17 cellular contexts compared by ENCODE assay signal in the genomic region with DNA sequence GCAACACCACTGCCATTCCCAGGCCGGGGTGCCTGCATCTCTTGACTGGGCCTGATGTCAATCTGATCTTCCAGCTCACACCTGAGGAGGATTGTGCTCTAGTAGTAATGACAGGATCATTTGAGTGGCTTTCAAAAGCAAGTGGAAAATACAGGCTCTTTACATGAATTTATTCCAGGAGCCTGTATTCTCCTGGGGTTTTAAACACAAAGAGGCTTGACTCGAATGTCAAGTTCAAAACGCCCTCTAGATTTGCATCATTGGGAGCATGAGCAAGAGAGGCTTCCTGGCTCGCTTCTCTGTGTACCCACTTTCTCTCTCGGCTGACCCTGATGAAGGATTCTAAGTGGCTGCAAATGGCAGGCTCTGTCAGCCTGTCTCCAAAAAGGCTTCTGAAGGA.
"Had no signal": no experiment of that assay in that cellular context is flagged by ENCODE, and none has a peak within 500 bp of the region (broad histone marks: within the 10 kb centered on the region; RNA-seq: fewer than 3 reads in every experiment).

No MANE protein-coding gene starts in this region.

- ATAC-seq: activated CD4-positive, alpha-beta T cell treated with anti-CD3 and anti-CD28 coated beads for 36 hours; activated naive CD4-positive, alpha-beta T cell treated with anti-CD3 and anti-CD28 coated beads, Interleukin-2, amount 50 U/mL, for 72 hours; lower lobe of right lung; natural killer cell; sciatic nerve; WTC11 had no signal

- H3K4me1 ChIP-seq: adrenal gland, breast epithelium, lower lobe of right lung, parathyroid adenoma had no signal

- H3K4me3 ChIP-seq: adrenal gland, breast epithelium, lower lobe of right lung had no signal

- DNase-seq: activated CD4-positive, alpha-beta T cell treated with anti-CD3 and anti-CD28 coated beads for 36 hours; activated CD4-positive, alpha-beta T cell treated with anti-CD3 and anti-CD28 coated beads, Interleukin-2, amount 50 U/mL, for 48 hours; activated gamma-delta T cell treated with Interleukin-2 at 50 U/mL for 16 hours; activated T-cell treated with anti-CD3 and anti-CD28 coated beads for 4 hours; adrenal gland; cortex of kidney; hypothalamus; islet precursor cell; lower lobe of right lung; natural killer cell; stimulated activated CD4-positive, alpha-beta T cell treated with anti-CD3 and anti-CD28 coated beads, Interleukin-4, amount 100 ng/mL, for 4 hours; stimulated activated naive CD4-positive, alpha-beta T cell had no signal

- H3K27ac ChIP-seq: adrenal gland, breast epithelium, lower lobe of right lung, parathyroid adenoma had no signal

- H3K9me3 ChIP-seq: adrenal gland, breast epithelium, lower lobe of right lung had no signal

- H3K36me3 ChIP-seq: adrenal gland, breast epithelium, lower lobe of right lung had no signal

- H3K27me3 ChIP-seq: adrenal gland, breast epithelium had no signal
